Comparison of ENCODE assay signal across 9 cellular contexts in genomic region chr4:48016141-48017107, GRCh38. TPM values are rescaled to one million over a fixed set of nuclear protein-coding genes. Genes with fewer than 3 reads are reported as not detected.
A peak's percentile ranks its signal among the peaks of the same experiment; 100 is the strongest.
DNase-seq lines count a peak whose midpoint lies in the region; ATAC-seq and TF ChIP-seq lines count a peak whose summit lies in the region.
"Had no signal": no experiment of that assay in that cellular context is flagged by ENCODE, and none has a peak within 500 bp of the region (broad histone marks: within the 10 kb centered on the region; RNA-seq: fewer than 3 reads in every experiment).

TSS of gene CNGA1 (minus strand) at chr4:48016681. CDS start at chr4:47952689, 63,992 bp downstream.
TSS of gene NIPAL1 (plus strand) at chr4:48016772. CDS start at chr4:48016840, 68 bp downstream.

- peak within 1 kb of the TSS; percentile 67; the same call in 1 of the 2 replicates for H3K9ac ChIP-seq in iPS-20b (ENCODE audit: low read depth, low read length)

- H3K4me1 ChIP-seq in iPS-20b (ENCODE audit: insufficient read depth, low read length) = no peaks in the 10 kb centered on the region; the same call in 1 of the 2 replicates

- peak within 1 kb of the TSS; percentile 87 for H3K4me3 ChIP-seq in iPS-20b (ENCODE audit: low read length)
- peak within 1 kb of the TSS; percentile 21 to 67 (median 51) for H3K4me3 ChIP-seq in skin epidermis

- DNase-seq in NCI-H187 (lab: John Stamatoyannopoulos, UW) (peak; percentile 40 to 48), NCI-H187 treated with DMSO at 0.1 percent for 48 hours (lab: John Stamatoyannopoulos, UW) (no peak), NCI-H2081 (lab: John Stamatoyannopoulos, UW) (peak; percentile 85 to 90), UCSD-AML1 (lab: John Stamatoyannopoulos, UW; ENCODE audit: unreplicated experiment) (peak; percentile 65)
- DNase-seq: DND-41 had no signal

- H3K36me3 Mint-ChIP-seq in brain = no peaks in the 10 kb centered on the region

- peaks cover 48% of the 10 kb centered on the region for H3K27me3 Mint-ChIP-seq in brain

- H3K9me3 ChIP-seq in iPS-20b (ENCODE audit: insufficient read depth, low read depth, low read length) = no peaks in the 10 kb centered on the region

- peaks cover 9% of the 10 kb centered on the region for H3K4me1 Mint-ChIP-seq in brain

- H3K27ac Mint-ChIP-seq in brain = peak within 1 kb of the TSS in 2 of 5 experiments; percentile 48 to 74

- H3K27ac ChIP-seq in iPS-20b (ENCODE audit: low read length) = no peak within 1 kb of the TSS
- H3K27ac ChIP-seq in skin epidermis = peak within 1 kb of the TSS; percentile 59 to 92 (median 85)

- H3K36me3 ChIP-seq in iPS-20b (ENCODE audit: insufficient read depth, low read depth, low read length) = no peaks in the 10 kb centered on the region

- H3K4me3 Mint-ChIP-seq in brain = peak within 1 kb of the TSS; percentile 84 to 93 (median 87)

- peak; percentile 41 to 52 for TF ChIP-seq CTCF in brain (conservative IDR thresholded peaks at IDR 0.05)

- H3K9me3 Mint-ChIP-seq in brain = peaks cover 0 to 5% (median 4%) of the 10 kb centered on the region in 5 experiments

- H3K27me3 ChIP-seq in iPS-20b (ENCODE audit: insufficient read depth, low read length) = peaks cover 26% of the 10 kb centered on the region

- ATAC-seq in HG02973 (IDR thresholded peaks at IDR 0.05; ENCODE audit: unreplicated experiment) = peak; percentile 79

RNA-seq across cellular contexts. Expression of gene CNGA1, which starts in this region (rescaled TPM):
- not detected for polyA plus RNA-seq in brain (ENCODE audit: insufficient read depth, low read depth, low replicate concordance)

RNA-seq across cellular contexts. Expression of gene NIPAL1, which starts in this region (rescaled TPM):
- 1.7 TPM for polyA plus RNA-seq in brain (ENCODE audit: insufficient read depth, low read depth, low replicate concordance)
